In the genomic region with DNA sequence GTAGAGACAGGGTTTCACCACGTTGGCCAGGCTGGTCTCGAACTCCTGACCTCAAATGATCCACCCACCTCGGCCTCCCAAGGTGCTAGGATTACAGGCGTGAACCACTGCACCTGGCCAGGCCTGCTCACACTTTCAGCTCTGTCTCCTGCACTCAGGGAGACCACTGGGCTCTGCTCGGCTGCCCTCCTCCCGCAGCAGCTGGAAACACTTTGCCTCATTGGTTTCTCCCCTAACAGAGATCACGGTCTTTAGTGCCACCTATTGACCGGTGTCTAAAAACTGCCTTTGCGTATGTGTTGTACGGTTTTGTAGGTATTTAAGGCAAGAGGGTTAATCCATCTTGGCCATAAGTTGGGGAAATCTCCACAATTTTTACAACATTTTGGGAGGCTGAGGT, we compare ENCODE assay signal across 1 cellular context.
TF ChIP-seq lines count a peak whose summit lies in the region.

No MANE protein-coding gene starts in this region.

TF ChIP-seq in HepG2, 621 proteins besides CTCF, POLR2A, EP300 and RAD21:
- TF ChIP-seq MIXL1 (CRISPR knock-in tag; IDR thresholded peaks at IDR 0.05) (0 out of 2 replicates have a peak, but pooled peaks have one; percentile 26), STAG1 (CRISPR knock-in tag; IDR thresholded peaks at IDR 0.05) (peak; percentile 86), ZNF331 (CRISPR knock-in tag; IDR thresholded peaks at IDR 0.05) (peak; percentile 51; the same call in 1 of the 2 replicates), SAP130 (CRISPR knock-in tag; IDR thresholded peaks at IDR 0.05; ENCODE audit: low read depth) (peak; percentile 33; the same call in 1 of the 2 replicates), MIER2 (CRISPR knock-in tag; IDR thresholded peaks at IDR 0.05) (0 out of 2 replicates have a peak, but pooled peaks have one; percentile 19), SMC3 (IDR thresholded peaks at IDR 0.05; ENCODE audit: low read length) (peak; percentile 63; the same call in 1 of the 2 replicates), FOXO1 (CRISPR knock-in tag; IDR thresholded peaks at IDR 0.05) (0 out of 2 replicates have a peak, but pooled peaks have one; percentile 18), CEBPG (CRISPR knock-in tag; IDR thresholded peaks at IDR 0.05) (peak; percentile 33; the same call in 1 of the 2 replicates), KLF16 (CRISPR knock-in tag; IDR thresholded peaks at IDR 0.05) (0 out of 4 replicates have a peak, but pooled peaks of 1 of the 2 experiments have one; percentile 28), ZNF792 (CRISPR knock-in tag; IDR thresholded peaks at IDR 0.05) (0 out of 2 replicates have a peak, but pooled peaks have one; percentile 19), GATAD2A (CRISPR knock-in tag; IDR thresholded peaks at IDR 0.05) (0 out of 2 replicates have a peak, but pooled peaks have one; percentile 32), IRF2 (CRISPR knock-in tag; IDR thresholded peaks at IDR 0.05) (peak; percentile 48; the same call in 1 of the 2 replicates), TEAD3 (CRISPR knock-in tag; optimal IDR thresholded peaks at IDR 0.05; ENCODE audit: borderline replicate concordance) (peak; percentile 27), ZMYM3 (CRISPR knock-in tag; IDR thresholded peaks at IDR 0.05) (0 out of 2 replicates have a peak, but pooled peaks have one; percentile 18), ZNF263 (CRISPR knock-in tag; IDR thresholded peaks at IDR 0.05) (peak; percentile 46; the same call in 1 of the 2 replicates)
- TF ChIP-seq, protein P1, sequence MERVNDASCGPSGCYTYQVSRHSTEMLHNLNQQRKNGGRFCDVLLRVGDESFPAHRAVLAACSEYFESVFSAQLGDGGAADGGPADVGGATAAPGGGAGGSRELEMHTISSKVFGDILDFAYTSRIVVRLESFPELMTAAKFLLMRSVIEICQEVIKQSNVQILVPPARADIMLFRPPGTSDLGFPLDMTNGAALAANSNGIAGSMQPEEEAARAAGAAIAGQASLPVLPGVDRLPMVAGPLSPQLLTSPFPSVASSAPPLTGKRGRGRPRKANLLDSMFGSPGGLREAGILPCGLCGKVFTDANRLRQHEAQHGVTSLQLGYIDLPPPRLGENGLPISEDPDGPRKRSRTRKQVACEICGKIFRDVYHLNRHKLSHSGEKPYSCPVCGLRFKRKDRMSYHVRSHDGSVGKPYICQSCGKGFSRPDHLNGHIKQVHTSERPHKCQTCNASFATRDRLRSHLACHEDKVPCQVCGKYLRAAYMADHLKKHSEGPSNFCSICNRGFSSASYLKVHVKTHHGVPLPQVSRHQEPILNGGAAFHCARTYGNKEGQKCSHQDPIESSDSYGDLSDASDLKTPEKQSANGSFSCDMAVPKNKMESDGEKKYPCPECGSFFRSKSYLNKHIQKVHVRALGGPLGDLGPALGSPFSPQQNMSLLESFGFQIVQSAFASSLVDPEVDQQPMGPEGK (CRISPR knock-in tag; IDR thresholded peaks at IDR 0.05), result peak; percentile 48; the same call in 1 of the 2 replicates
- TF ChIP-seq, protein P2, sequence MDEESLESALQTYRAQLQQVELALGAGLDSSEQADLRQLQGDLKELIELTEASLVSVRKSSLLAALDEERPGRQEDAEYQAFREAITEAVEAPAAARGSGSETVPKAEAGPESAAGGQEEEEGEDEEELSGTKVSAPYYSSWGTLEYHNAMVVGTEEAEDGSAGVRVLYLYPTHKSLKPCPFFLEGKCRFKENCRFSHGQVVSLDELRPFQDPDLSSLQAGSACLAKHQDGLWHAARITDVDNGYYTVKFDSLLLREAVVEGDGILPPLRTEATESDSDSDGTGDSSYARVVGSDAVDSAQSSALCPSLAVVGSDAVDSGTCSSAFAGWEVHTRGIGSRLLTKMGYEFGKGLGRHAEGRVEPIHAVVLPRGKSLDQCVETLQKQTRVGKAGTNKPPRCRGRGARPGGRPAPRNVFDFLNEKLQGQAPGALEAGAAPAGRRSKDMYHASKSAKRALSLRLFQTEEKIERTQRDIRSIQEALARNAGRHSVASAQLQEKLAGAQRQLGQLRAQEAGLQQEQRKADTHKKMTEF (CRISPR knock-in tag; IDR thresholded peaks at IDR 0.05), result 0 out of 2 replicates have a peak, but pooled peaks have one; percentile 28
- TF ChIP-seq, protein P3, sequence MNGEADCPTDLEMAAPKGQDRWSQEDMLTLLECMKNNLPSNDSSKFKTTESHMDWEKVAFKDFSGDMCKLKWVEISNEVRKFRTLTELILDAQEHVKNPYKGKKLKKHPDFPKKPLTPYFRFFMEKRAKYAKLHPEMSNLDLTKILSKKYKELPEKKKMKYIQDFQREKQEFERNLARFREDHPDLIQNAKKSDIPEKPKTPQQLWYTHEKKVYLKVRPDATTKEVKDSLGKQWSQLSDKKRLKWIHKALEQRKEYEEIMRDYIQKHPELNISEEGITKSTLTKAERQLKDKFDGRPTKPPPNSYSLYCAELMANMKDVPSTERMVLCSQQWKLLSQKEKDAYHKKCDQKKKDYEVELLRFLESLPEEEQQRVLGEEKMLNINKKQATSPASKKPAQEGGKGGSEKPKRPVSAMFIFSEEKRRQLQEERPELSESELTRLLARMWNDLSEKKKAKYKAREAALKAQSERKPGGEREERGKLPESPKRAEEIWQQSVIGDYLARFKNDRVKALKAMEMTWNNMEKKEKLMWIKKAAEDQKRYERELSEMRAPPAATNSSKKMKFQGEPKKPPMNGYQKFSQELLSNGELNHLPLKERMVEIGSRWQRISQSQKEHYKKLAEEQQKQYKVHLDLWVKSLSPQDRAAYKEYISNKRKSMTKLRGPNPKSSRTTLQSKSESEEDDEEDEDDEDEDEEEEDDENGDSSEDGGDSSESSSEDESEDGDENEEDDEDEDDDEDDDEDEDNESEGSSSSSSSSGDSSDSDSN (CRISPR knock-in tag; IDR thresholded peaks at IDR 0.05), result peak; percentile 38; the same call in 1 of the 2 replicates
- TF ChIP-seq, protein P4, sequence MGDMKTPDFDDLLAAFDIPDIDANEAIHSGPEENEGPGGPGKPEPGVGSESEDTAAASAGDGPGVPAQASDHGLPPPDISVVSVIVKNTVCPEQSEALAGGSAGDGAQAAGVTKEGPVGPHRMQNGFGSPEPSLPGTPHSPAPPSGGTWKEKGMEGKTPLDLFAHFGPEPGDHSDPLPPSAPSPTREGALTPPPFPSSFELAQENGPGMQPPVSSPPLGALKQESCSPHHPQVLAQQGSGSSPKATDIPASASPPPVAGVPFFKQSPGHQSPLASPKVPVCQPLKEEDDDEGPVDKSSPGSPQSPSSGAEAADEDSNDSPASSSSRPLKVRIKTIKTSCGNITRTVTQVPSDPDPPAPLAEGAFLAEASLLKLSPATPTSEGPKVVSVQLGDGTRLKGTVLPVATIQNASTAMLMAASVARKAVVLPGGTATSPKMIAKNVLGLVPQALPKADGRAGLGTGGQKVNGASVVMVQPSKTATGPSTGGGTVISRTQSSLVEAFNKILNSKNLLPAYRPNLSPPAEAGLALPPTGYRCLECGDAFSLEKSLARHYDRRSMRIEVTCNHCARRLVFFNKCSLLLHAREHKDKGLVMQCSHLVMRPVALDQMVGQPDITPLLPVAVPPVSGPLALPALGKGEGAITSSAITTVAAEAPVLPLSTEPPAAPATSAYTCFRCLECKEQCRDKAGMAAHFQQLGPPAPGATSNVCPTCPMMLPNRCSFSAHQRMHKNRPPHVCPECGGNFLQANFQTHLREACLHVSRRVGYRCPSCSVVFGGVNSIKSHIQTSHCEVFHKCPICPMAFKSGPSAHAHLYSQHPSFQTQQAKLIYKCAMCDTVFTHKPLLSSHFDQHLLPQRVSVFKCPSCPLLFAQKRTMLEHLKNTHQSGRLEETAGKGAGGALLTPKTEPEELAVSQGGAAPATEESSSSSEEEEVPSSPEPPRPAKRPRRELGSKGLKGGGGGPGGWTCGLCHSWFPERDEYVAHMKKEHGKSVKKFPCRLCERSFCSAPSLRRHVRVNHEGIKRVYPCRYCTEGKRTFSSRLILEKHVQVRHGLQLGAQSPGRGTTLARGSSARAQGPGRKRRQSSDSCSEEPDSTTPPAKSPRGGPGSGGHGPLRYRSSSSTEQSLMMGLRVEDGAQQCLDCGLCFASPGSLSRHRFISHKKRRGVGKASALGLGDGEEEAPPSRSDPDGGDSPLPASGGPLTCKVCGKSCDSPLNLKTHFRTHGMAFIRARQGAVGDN (CRISPR knock-in tag; IDR thresholded peaks at IDR 0.05), result peak; percentile 40
- TF ChIP-seq, protein P5, sequence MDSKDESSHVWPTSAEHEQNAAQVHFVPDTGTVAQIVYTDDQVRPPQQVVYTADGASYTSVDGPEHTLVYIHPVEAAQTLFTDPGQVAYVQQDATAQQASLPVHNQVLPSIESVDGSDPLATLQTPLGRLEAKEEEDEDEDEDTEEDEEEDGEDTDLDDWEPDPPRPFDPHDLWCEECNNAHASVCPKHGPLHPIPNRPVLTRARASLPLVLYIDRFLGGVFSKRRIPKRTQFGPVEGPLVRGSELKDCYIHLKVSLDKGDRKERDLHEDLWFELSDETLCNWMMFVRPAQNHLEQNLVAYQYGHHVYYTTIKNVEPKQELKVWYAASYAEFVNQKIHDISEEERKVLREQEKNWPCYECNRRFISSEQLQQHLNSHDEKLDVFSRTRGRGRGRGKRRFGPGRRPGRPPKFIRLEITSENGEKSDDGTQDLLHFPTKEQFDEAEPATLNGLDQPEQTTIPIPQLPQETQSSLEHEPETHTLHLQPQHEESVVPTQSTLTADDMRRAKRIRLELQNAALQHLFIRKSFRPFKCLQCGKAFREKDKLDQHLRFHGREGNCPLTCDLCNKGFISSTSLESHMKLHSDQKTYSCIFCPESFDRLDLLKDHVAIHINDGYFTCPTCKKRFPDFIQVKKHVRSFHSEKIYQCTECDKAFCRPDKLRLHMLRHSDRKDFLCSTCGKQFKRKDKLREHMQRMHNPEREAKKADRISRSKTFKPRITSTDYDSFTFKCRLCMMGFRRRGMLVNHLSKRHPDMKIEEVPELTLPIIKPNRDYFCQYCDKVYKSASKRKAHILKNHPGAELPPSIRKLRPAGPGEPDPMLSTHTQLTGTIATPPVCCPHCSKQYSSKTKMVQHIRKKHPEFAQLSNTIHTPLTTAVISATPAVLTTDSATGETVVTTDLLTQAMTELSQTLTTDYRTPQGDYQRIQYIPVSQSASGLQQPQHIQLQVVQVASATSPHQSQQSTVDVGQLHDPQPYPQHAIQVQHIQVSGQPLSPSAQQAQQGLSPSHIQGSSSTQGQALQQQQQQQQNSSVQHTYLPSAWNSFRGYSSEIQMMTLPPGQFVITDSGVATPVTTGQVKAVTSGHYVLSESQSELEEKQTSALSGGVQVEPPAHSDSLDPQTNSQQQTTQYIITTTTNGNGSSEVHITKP (CRISPR knock-in tag; IDR thresholded peaks at IDR 0.05; ENCODE audit: low read depth), result peak; percentile 64; the same call in 1 of the 2 replicates
- TF ChIP-seq, protein P6, sequence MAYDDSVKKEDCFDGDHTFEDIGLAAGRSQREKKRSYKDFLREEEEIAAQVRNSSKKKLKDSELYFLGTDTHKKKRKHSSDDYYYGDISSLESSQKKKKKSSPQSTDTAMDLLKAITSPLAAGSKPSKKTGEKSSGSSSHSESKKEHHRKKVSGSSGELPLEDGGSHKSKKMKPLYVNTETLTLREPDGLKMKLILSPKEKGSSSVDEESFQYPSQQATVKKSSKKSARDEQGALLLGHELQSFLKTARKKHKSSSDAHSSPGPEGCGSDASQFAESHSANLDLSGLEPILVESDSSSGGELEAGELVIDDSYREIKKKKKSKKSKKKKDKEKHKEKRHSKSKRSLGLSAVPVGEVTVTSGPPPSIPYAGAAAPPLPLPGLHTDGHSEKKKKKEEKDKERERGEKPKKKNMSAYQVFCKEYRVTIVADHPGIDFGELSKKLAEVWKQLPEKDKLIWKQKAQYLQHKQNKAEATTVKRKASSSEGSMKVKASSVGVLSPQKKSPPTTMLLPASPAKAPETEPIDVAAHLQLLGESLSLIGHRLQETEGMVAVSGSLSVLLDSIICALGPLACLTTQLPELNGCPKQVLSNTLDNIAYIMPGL (CRISPR knock-in tag; IDR thresholded peaks at IDR 0.05; ENCODE audit: borderline replicate concordance in 1 of 2, low read depth in 1 of 2), result peak in 1 of 2 experiments; percentile 65; a peak in 1 of 4 replicates
- TF ChIP-seq, protein P7, sequence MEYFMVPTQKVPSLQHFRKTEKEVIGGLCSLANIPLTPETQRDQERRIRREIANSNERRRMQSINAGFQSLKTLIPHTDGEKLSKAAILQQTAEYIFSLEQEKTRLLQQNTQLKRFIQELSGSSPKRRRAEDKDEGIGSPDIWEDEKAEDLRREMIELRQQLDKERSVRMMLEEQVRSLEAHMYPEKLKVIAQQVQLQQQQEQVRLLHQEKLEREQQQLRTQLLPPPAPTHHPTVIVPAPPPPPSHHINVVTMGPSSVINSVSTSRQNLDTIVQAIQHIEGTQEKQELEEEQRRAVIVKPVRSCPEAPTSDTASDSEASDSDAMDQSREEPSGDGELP (IDR thresholded peaks at IDR 0.05; ENCODE audit: borderline replicate concordance, low read depth), result peak; percentile 51; the same call in 1 of the 2 replicates
